Comparison of ENCODE assay signal across 17 cellular contexts in the genomic region with DNA sequence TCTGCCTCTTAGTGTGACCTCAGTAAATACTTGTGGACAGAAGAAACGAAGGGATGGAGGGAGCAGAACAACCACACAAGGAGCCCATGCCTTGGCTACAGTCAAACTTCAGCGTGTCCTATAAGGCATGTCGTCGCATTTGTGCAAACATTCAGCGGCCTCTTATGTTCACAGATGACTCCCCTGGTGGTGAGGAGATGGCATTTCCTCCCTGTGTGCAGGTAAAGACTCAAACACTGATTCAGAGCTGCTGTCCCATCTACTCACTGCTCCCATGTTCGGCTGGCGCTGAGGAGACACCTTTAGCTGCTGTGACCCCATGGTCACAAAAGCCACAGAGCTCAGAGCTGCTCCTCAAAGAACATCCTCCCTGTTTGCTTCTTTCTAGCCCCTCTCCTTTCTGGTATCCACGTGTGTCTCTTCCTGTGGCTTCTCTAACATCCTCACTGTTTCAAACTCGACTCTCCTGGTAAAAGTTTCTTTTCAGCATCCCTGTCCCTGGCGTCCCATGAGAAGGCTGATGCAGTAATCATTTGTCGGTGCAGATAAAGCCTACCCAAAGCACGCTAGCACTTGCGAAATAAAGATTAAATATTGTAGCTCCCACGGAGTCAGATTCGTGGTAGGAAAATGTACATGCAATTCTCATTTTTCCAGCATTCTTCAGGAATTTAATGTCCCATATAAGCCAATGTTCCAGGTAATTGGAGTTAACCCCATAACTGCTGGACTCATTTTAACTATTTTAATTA.
A peak's percentile ranks its signal among the peaks of the same experiment; 100 is the strongest.
DNase-seq lines count a peak whose midpoint lies in the region; ATAC-seq and TF ChIP-seq lines count a peak whose summit lies in the region.
"Had no signal": no experiment of that assay in that cellular context is flagged by ENCODE, and none has a peak within 500 bp of the region (broad histone marks: within the 10 kb centered on the region; RNA-seq: fewer than 3 reads in every experiment).

No MANE protein-coding gene starts in this region.

- no peaks in the 10 kb centered on the region for H3F3A ChIP-seq in MM.1S (ENCODE audit: insufficient read depth, low read length)

- no peak overlapping the region for H3K9ac ChIP-seq in MM.1S (ENCODE audit: low read length)
- H3K9ac ChIP-seq in mesendoderm (ENCODE audit: low read length) = no peak overlapping the region

- no peak for ATAC-seq in HG03280 (IDR thresholded peaks at IDR 0.05; ENCODE audit: unreplicated experiment)
- ATAC-seq in HG02642 (IDR thresholded peaks at IDR 0.05; ENCODE audit: poor library complexity, unreplicated experiment) = no peak

- no peak overlapping the region for H4K5ac ChIP-seq in mesendoderm (ENCODE audit: low read length)

- no peak overlapping the region for H4K8ac ChIP-seq in mesendoderm (ENCODE audit: low read depth, low read length)

- H3K4me3 ChIP-seq in GM12865 (ENCODE audit: low read depth, low read length) (no peak overlapping the region), MM.1S (ENCODE audit: low read length) (no peak overlapping the region), mesendoderm (ENCODE audit: low read length) (no peak overlapping the region)
- H3K4me3 ChIP-seq: colonic mucosa, HAP-1, skin epidermis, testis had no signal

- H4K20me1 ChIP-seq in MM.1S (ENCODE audit: insufficient read depth, low read length) = no peaks in the 10 kb centered on the region

- no peak overlapping the region for H2AK5ac ChIP-seq in mesendoderm (ENCODE audit: low read length)

- H3K27ac ChIP-seq in MM.1S (ENCODE audit: low read length) (no peak overlapping the region), mesendoderm (ENCODE audit: low read depth, low read length) (no peak overlapping the region)
- H3K27ac ChIP-seq: colonic mucosa, skin epidermis, testis had no signal

- H3K4me1 ChIP-seq in MM.1S (ENCODE audit: low read length) (no peaks in the 10 kb centered on the region), mesendoderm (ENCODE audit: control insufficient read depth, low read depth, low read length) (no peaks in the 10 kb centered on the region)
- H3K4me1 ChIP-seq: colonic mucosa, HAP-1, testis had no signal

- no peaks in the 10 kb centered on the region for H3K27me3 ChIP-seq in MM.1S (replicated peaks; ENCODE audit: insufficient read depth, low read length)
- H3K27me3 ChIP-seq in mesendoderm (ENCODE audit: insufficient read depth, low read length, poor library complexity) = no peaks in the 10 kb centered on the region
- H3K27me3 ChIP-seq: colonic mucosa, testis had no signal

- 0 out of 2 replicates have a peak overlapping the region, but pooled peaks have one; percentile 10 for H2AFZ ChIP-seq in MM.1S (ENCODE audit: low read length)

- no peak overlapping the region for H2BK15ac ChIP-seq in mesendoderm (replicated peaks; ENCODE audit: low read depth)

- peak; percentile 34 for TF ChIP-seq CTCF in GM12865 (IDR thresholded peaks at IDR 0.05; ENCODE audit: insufficient read depth, low read depth, low read length, missing control alignments)
- TF ChIP-seq CTCF in MM.1S (IDR thresholded peaks at IDR 0.05; ENCODE audit: low read length) = peak; percentile 42

- H3K36me3 ChIP-seq in MM.1S (replicated peaks; ENCODE audit: insufficient read depth, low read length) (no peaks in the 10 kb centered on the region), mesendoderm (ENCODE audit: control insufficient read depth, insufficient read depth, low read length) (no peaks in the 10 kb centered on the region)
- H3K36me3 ChIP-seq: colonic mucosa, HAP-1 had no signal

- no peak overlapping the region for H3K23ac ChIP-seq in mesendoderm (ENCODE audit: low read length)

- H3K4ac ChIP-seq in mesendoderm (ENCODE audit: low read depth, low read length) = no peak overlapping the region

- no peak overlapping the region for H3K56ac ChIP-seq in mesendoderm (ENCODE audit: low read length)

- no peak overlapping the region for H3K18ac ChIP-seq in mesendoderm (ENCODE audit: low read length)

- H3K9me3 ChIP-seq in MM.1S (replicated peaks; ENCODE audit: insufficient read depth, low read length) = no peaks in the 10 kb centered on the region
- H3K9me3 ChIP-seq: colonic mucosa, HAP-1, testis had no signal

- no CpG with 5 or more reads among the region's 15 CpGs for whole genome bisulfite sequencing in mesendoderm (ENCODE audit: extremely low coverage, insufficient coverage, low lambda C conversion rate)

- H3K79me1 ChIP-seq in mesendoderm (ENCODE audit: low read length) = no peaks in the 10 kb centered on the region

- no peaks in the 10 kb centered on the region for H3K79me2 ChIP-seq in MM.1S (ENCODE audit: low read length)
- no peaks in the 10 kb centered on the region for H3K79me2 ChIP-seq in mesendoderm (ENCODE audit: control insufficient read depth, insufficient read depth, low read length)

- H3K9me2 ChIP-seq in MM.1S (replicated peaks; ENCODE audit: insufficient read depth, low read length) = no peaks in the 10 kb centered on the region

- DNase-seq in GM12865 (ENCODE audit: low read depth) = peak; percentile 14
- no peak for DNase-seq in MM.1S
- DNase-seq in cerebellar cortex (ENCODE audit: low spot score) = peak; percentile 50
- peak; percentile 52 for DNase-seq in mesendoderm
- no peak for DNase-seq in nucleus accumbens (lab: John Stamatoyannopoulos, UW)
- DNase-seq in HPDE6-E6E7 (ENCODE audit: extremely low spot score) = no peak
- DNase-seq: activated CD8-positive, alpha-beta memory T cell treated with anti-CD3 and anti-CD28 coated beads for 24 hours; activated naive CD4-positive, alpha-beta T cell treated with anti-CD3 and anti-CD28 coated beads for 36 hours; colonic mucosa; KG1; naive B cell; T1000; testis had no signal

- no peak overlapping the region for H2BK5ac ChIP-seq in mesendoderm (ENCODE audit: low read length)

- H2BK120ac ChIP-seq in mesendoderm (ENCODE audit: low read depth, low read length) = no peak overlapping the region

- H3K4me2 ChIP-seq in MM.1S (ENCODE audit: low read depth, low read length) (no peak overlapping the region), mesendoderm (ENCODE audit: low read length) (no peak overlapping the region)

Comparison
In these comparisons a context has a peak if more than half of its experiments do, and no peak if none do; other contexts are left out.
1. DNase-seq: peak in GM12865 (single experiment), cerebellar cortex (single experiment) and mesendoderm (single experiment); none in MM.1S (single experiment), nucleus accumbens (0 of 56) and HPDE6-E6E7 (single experiment).